Comparison of ENCODE assay signal across 11 cellular contexts in genomic region chrX:24506082-24506481, GRCh38. TPM values are rescaled to one million over a fixed set of nuclear protein-coding genes. Genes with fewer than 3 reads are reported as not detected.
DNase-seq lines count a peak whose midpoint lies in the region; ATAC-seq, FAIRE-seq and TF ChIP-seq lines count a peak whose summit lies in the region.
"Had no signal": no experiment of that assay in that cellular context is flagged by ENCODE, and none has a peak within 500 bp of the region (broad histone marks: within the 10 kb centered on the region; RNA-seq: fewer than 3 reads in every experiment).

No MANE protein-coding gene starts in this region.

- TF ChIP-seq POLR2A in H54 (IDR thresholded peaks at IDR 0.05; ENCODE audit: low read depth, low read length) = no peak

- peak; percentile 76 for ATAC-seq in GM18502 (IDR thresholded peaks at IDR 0.05; ENCODE audit: poor library complexity, unreplicated experiment)
- ATAC-seq in T-helper 17 cell = no peak
- ATAC-seq in GM18873 (IDR thresholded peaks at IDR 0.05; ENCODE audit: low FRiP score, unreplicated experiment) = no peak
- no peak for ATAC-seq in HG03135 (IDR thresholded peaks at IDR 0.05; ENCODE audit: unreplicated experiment)
- ATAC-seq: naive thymus-derived CD4-positive, alpha-beta T cell had no signal

- no peak overlapping the region for H3K27ac Mint-ChIP-seq in T-helper 17 cell

- H3K27me3 Mint-ChIP-seq in T-helper 17 cell = no peaks in the 10 kb centered on the region
- H3K27me3 Mint-ChIP-seq: naive thymus-derived CD4-positive, alpha-beta T cell had no signal

- DNase-seq in H54 (ENCODE audit: insufficient read length, low spot score) (peak; percentile 2), T-helper 17 cell (no peak), islet precursor cell (peak; percentile 90), NOMO-1 (lab: John Stamatoyannopoulos, UW; ENCODE audit: unreplicated experiment in 2 of 2) (no peak), cerebellum (ENCODE audit: low spot score) (no peak)
- DNase-seq: effector CD8-positive, alpha-beta T cell; NCI-H1048 had no signal

- peaks cover 2% of the 10 kb centered on the region for H3K4me1 Mint-ChIP-seq in T-helper 17 cell

- FAIRE-seq in H54 (lab: Jason Lieb, UNC) = no peak

- H3K36me3 Mint-ChIP-seq in T-helper 17 cell (ENCODE audit: low read depth) = peaks cover 5% of the 10 kb centered on the region

- H3K4me3 Mint-ChIP-seq in T-helper 17 cell = peak overlapping the region; percentile 36
- H3K4me3 Mint-ChIP-seq: naive thymus-derived CD4-positive, alpha-beta T cell had no signal

- no peaks in the 10 kb centered on the region for H3K9me3 ChIP-seq in T-helper 17 cell (ENCODE audit: control insufficient read depth, low read length, poor library complexity, severe bottlenecking)

RNA-seq across cellular contexts. Expression of gene PDK3, which starts 41.0 kb away (rescaled TPM):
- total RNA-seq in T-helper 17 cell (10 to 100 TPM; 20.3 to 21.2 TPM), cerebellum (12.9 TPM)

Comparison
In these comparisons a context has a peak if more than half of its experiments do, and no peak if none do; other contexts are left out.
1. DNase-seq: peak in H54 (single experiment) and islet precursor cell (single experiment); none in T-helper 17 cell (0 of 3), NOMO-1 (0 of 2) and cerebellum (single experiment).